Comparison of ENCODE assay signal across 26 cellular contexts in genomic region chr13:63201493-63201892, GRCh38.
"Had no signal": no experiment of that assay in that cellular context is flagged by ENCODE, and none has a peak within 500 bp of the region (broad histone marks: within the 10 kb centered on the region; RNA-seq: fewer than 3 reads in every experiment).

No MANE protein-coding gene starts in this region.

- H3K27ac ChIP-seq: dorsolateral prefrontal cortex, epithelial cell of prostate, gastroesophageal sphincter, heart left ventricle, hepatocyte, lower lobe of right lung, parathyroid adenoma, right lobe of liver, stomach, thyroid gland, vagina had no signal

- H3K36me3 ChIP-seq: gastroesophageal sphincter, heart left ventricle, lower lobe of right lung, right lobe of liver, stomach, thyroid gland, vagina had no signal

- H3K36me3 Mint-ChIP-seq: natural killer cell; stimulated activated effector memory CD8-positive, alpha-beta T cell treated with anti-CD3 and anti-CD28 coated beads, Interleukin-12 subunit alpha, Interleukin-12 subunit beta, amount 100 ng/mL, for 72 hours had no signal

- H3K9me3 ChIP-seq: gastroesophageal sphincter, lower lobe of right lung, right lobe of liver, stomach, thyroid gland, vagina had no signal

- H3K4me1 ChIP-seq: gastroesophageal sphincter, heart left ventricle, parathyroid adenoma, right lobe of liver, stomach, thyroid gland, vagina had no signal

- DNase-seq: dorsolateral prefrontal cortex; effector CD4-positive, alpha-beta T cell; foreskin fibroblast; heart left ventricle; kidney glomerular epithelial cell; left ventricle myocardium superior; lower lobe of right lung; natural killer cell; occipital lobe; right lobe of liver; stimulated activated CD4-positive, alpha-beta T cell treated with anti-CD3 and anti-CD28 coated beads, Interleukin-12 subunit alpha, Interleukin-12 subunit beta, amount 100 ng/mL, for 4 hours; stimulated activated CD4-positive, alpha-beta T cell treated with anti-CD3 and anti-CD28 coated beads, Interleukin-1b, Interleukin-23, amount 100 ng/mL, for 48 hours; stimulated activated CD4-positive, alpha-beta T cell treated with anti-CD3 and anti-CD28 coated beads, Interleukin-4, amount 100 ng/mL, for 24 hours; stimulated activated naive CD4-positive, alpha-beta T cell treated with Interleukin-2 at 50 U/mL for 16 hours; stomach; thyroid gland; trophoblast cell had no signal

- H3K27ac Mint-ChIP-seq: natural killer cell; progenitor cell of endocrine pancreas; stimulated activated effector memory CD8-positive, alpha-beta T cell treated with anti-CD3 and anti-CD28 coated beads, Interleukin-12 subunit alpha, Interleukin-12 subunit beta, amount 100 ng/mL, for 72 hours had no signal

- H3K4me3 Mint-ChIP-seq: natural killer cell; stimulated activated effector memory CD8-positive, alpha-beta T cell treated with anti-CD3 and anti-CD28 coated beads, Interleukin-12 subunit alpha, Interleukin-12 subunit beta, amount 100 ng/mL, for 72 hours had no signal

- H3K27me3 Mint-ChIP-seq: progenitor cell of endocrine pancreas had no signal

- H3K4me3 ChIP-seq: dorsolateral prefrontal cortex, gastroesophageal sphincter, heart left ventricle, hepatocyte, lower lobe of right lung, right lobe of liver, smooth muscle cell, stomach, thyroid gland, vagina had no signal

- H3K27me3 ChIP-seq: dorsolateral prefrontal cortex, gastroesophageal sphincter, heart left ventricle, hepatocyte, right lobe of liver, stomach, thyroid gland, vagina had no signal

- ATAC-seq: esophagus mucosa; gastroesophageal sphincter; heart left ventricle; left ventricle myocardium superior; lower lobe of right lung; natural killer cell; right lobe of liver; stimulated activated effector memory CD8-positive, alpha-beta T cell treated with anti-CD3 and anti-CD28 coated beads, Interleukin-12 subunit alpha, Interleukin-12 subunit beta, amount 100 ng/mL, for 72 hours had no signal

- H3K4me1 Mint-ChIP-seq: natural killer cell; stimulated activated effector memory CD8-positive, alpha-beta T cell treated with anti-CD3 and anti-CD28 coated beads, Interleukin-12 subunit alpha, Interleukin-12 subunit beta, amount 100 ng/mL, for 72 hours had no signal
